ENCODE assay signal across 10 cellular contexts in the genomic region with DNA sequence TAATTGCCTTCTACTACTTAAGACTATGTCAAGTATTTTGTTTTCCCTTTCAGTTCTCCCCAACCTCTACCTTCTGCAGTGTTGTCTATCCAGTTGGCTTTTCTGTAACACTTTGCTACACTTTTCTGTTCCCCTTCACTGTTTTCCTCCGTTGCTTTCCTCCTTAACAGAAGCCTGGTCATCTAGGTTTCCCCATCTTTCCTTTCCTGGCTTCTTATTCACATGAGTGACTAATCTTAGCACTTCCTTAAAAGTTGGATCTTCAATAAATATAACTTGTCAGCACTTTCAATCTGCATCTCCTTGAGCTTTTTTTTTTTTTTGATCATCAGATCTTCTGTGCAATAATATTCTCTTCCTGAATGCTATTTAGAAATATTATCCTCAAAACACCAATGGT. TPM values are rescaled to one million over a fixed set of nuclear protein-coding genes. Genes with fewer than 3 reads are reported as not detected.
DNase-seq lines count a peak whose midpoint lies in the region; ATAC-seq, FAIRE-seq and TF ChIP-seq lines count a peak whose summit lies in the region.
"Had no signal": no experiment of that assay in that cellular context is flagged by ENCODE, and none has a peak within 500 bp of the region (broad histone marks: within the 10 kb centered on the region; RNA-seq: fewer than 3 reads in every experiment).

No MANE protein-coding gene starts in this region.

- H3K36me3 Mint-ChIP-seq in activated CD4-positive, alpha-beta T cell treated with anti-CD3 and anti-CD28 coated beads, Interleukin-2, amount 10 ng/mL, durations not matched to agents 24 days and 14 days (ENCODE audit: low read depth) = peaks cover 9% of the 10 kb centered on the region

- H3K9ac ChIP-seq in subcutaneous abdominal adipose tissue (ENCODE audit: low read length in 5 of 5) = no peak overlapping the region

- H3K27me3 ChIP-seq in subcutaneous abdominal adipose tissue (ENCODE audit: control insufficient read depth in 5 of 5, insufficient read depth in 4 of 5, low read length in 5 of 5) = peaks cover 0 to 8% (median 0%) of the 10 kb centered on the region in 5 donors
- H3K27me3 ChIP-seq in effector memory CD4-positive, alpha-beta T cell (replicated peaks; ENCODE audit: control insufficient read depth, insufficient read depth, low read length, poor library complexity, severe bottlenecking) = no peaks in the 10 kb centered on the region

- intact Hi-C loops in activated CD4-positive, alpha-beta T cell treated with anti-CD3 and anti-CD28 coated beads, Interleukin-2, amount 10 ng/mL, durations not matched to agents 24 days and 14 days (cut with micrococcal nuclease) = no loop called here

- no peak overlapping the region for H3K4me3 ChIP-seq in NB4 (ENCODE audit: low read depth, low read length)
- peak overlapping the region in 2 of 5 donors; percentile 28 to 34 for H3K4me3 ChIP-seq in subcutaneous abdominal adipose tissue (ENCODE audit: low read depth in 1 of 5, low read length in 5 of 5)
- no peak overlapping the region for H3K4me3 ChIP-seq in effector memory CD4-positive, alpha-beta T cell (ENCODE audit: insufficient read depth, low read depth, low read length, poor library complexity, severe bottlenecking)

- no peaks in the 10 kb centered on the region for H3K9me3 ChIP-seq in subcutaneous abdominal adipose tissue (ENCODE audit: control insufficient read depth in 5 of 5, low read length in 5 of 5)
- no peaks in the 10 kb centered on the region for H3K9me3 ChIP-seq in effector memory CD4-positive, alpha-beta T cell (ENCODE audit: control insufficient read depth, low read length)

- H3K4me3 Mint-ChIP-seq in activated CD4-positive, alpha-beta T cell treated with anti-CD3 and anti-CD28 coated beads, Interleukin-2, amount 10 ng/mL, durations not matched to agents 24 days and 14 days = peak overlapping the region; percentile 10

- H3K4me1 ChIP-seq in subcutaneous abdominal adipose tissue (ENCODE audit: control insufficient read depth in 5 of 5, insufficient read depth in 5 of 5, low read length in 5 of 5) = peaks cover 1 to 34% (median 19%) of the 10 kb centered on the region in 5 donors
- no peaks in the 10 kb centered on the region for H3K4me1 ChIP-seq in effector memory CD4-positive, alpha-beta T cell (ENCODE audit: control insufficient read depth, insufficient read depth, low read length, poor library complexity, severe bottlenecking)

- H3K9me3 Mint-ChIP-seq in activated CD4-positive, alpha-beta T cell treated with anti-CD3 and anti-CD28 coated beads, Interleukin-2, amount 10 ng/mL, durations not matched to agents 24 days and 14 days = peaks cover 9% of the 10 kb centered on the region

- peak overlapping the region; percentile 71 for H3K27ac ChIP-seq in subcutaneous abdominal adipose tissue (ENCODE audit: low read depth, low read length)
- H3K27ac ChIP-seq in effector memory CD4-positive, alpha-beta T cell (ENCODE audit: insufficient read depth, low read length, poor library complexity, severe bottlenecking) = no peak overlapping the region
- H3K27ac ChIP-seq: WERI-Rb-1 had no signal

- no peak for FAIRE-seq in HTR-8/SVneo (lab: Jason Lieb, UNC)

- peaks cover 28% of the 10 kb centered on the region for H3K4me1 Mint-ChIP-seq in activated CD4-positive, alpha-beta T cell treated with anti-CD3 and anti-CD28 coated beads, Interleukin-2, amount 10 ng/mL, durations not matched to agents 24 days and 14 days

- no peaks in the 10 kb centered on the region for H3K36me3 ChIP-seq in subcutaneous abdominal adipose tissue (ENCODE audit: control insufficient read depth in 5 of 5, insufficient read depth in 5 of 5, low read length in 5 of 5)
- no peaks in the 10 kb centered on the region for H3K36me3 ChIP-seq in effector memory CD4-positive, alpha-beta T cell (ENCODE audit: control insufficient read depth, insufficient read depth, low read length)
- H3K36me3 ChIP-seq: WERI-Rb-1 had no signal

- H3K27me3 Mint-ChIP-seq in activated CD4-positive, alpha-beta T cell treated with anti-CD3 and anti-CD28 coated beads, Interleukin-2, amount 10 ng/mL, durations not matched to agents 24 days and 14 days = peaks cover 7% of the 10 kb centered on the region

- no peak for ATAC-seq in HG03342 (IDR thresholded peaks at IDR 0.05; ENCODE audit: unreplicated experiment)

- TF ChIP-seq CTCF in NB4 (IDR thresholded peaks at IDR 0.05; ENCODE audit: low read depth, low read length) = no peak

- TF ChIP-seq POLR2A in NB4 (IDR thresholded peaks at IDR 0.05; ENCODE audit: extremely low read depth, insufficient read length) = no peak

- peak overlapping the region; percentile 26 for H3K27ac Mint-ChIP-seq in activated CD4-positive, alpha-beta T cell treated with anti-CD3 and anti-CD28 coated beads, Interleukin-2, amount 10 ng/mL, durations not matched to agents 24 days and 14 days

- DNase-seq in activated CD4-positive, alpha-beta T cell treated with anti-CD3 and anti-CD28 coated beads, Interleukin-2, amount 10 ng/mL, durations not matched to agents 24 days and 14 days = no peak
- no peak for DNase-seq in activated CD4-positive, alpha-beta T cell treated with anti-CD3 and anti-CD28 coated beads, Interleukin-2, amount 50 U/mL, for 1 hour
- peak; percentile 55 for DNase-seq in NB4 (ENCODE audit: low read depth)
- peak; percentile 9 for DNase-seq in fibroblast of gingiva (ENCODE audit: low read depth)
- no peak for DNase-seq in effector memory CD4-positive, alpha-beta T cell
- no peak for DNase-seq in HTR-8/SVneo (ENCODE audit: insufficient read length, low spot score)
- DNase-seq: NCI-H446 treated with DMSO at 0.1 percent for 48 hours, WERI-Rb-1 had no signal

RNA-seq across cellular contexts. Expression of a gene that starts 2.8 kb away (rescaled TPM):
- 72.3 and 73.6 TPM in 2 replicates for total RNA-seq in activated CD4-positive, alpha-beta T cell treated with anti-CD3 and anti-CD28 coated beads, Interleukin-2, amount 10 ng/mL, durations not matched to agents 24 days and 14 days

RNA-seq across cellular contexts. Expression of a gene that starts 56.1 kb away (rescaled TPM):
- 5.0 and 7.8 TPM in 2 replicates for total RNA-seq in activated CD4-positive, alpha-beta T cell treated with anti-CD3 and anti-CD28 coated beads, Interleukin-2, amount 10 ng/mL, durations not matched to agents 24 days and 14 days

Comparison
In these comparisons a context has a peak if more than half of its experiments do, and no peak if none do; other contexts are left out.
1. DNase-seq: peak in NB4 (single experiment) and fibroblast of gingiva (single experiment); none in activated CD4-positive, alpha-beta T cell treated with anti-CD3 and anti-CD28 coated beads, Interleukin-2, amount 10 ng/mL, durations not matched to agents 24 days and 14 days (single experiment), activated CD4-positive, alpha-beta T cell treated with anti-CD3 and anti-CD28 coated beads, Interleukin-2, amount 50 U/mL, for 1 hour (single experiment), effector memory CD4-positive, alpha-beta T cell (0 of 3) and HTR-8/SVneo (single experiment).